ENCODE assay signal across 26 cellular contexts in genomic region chr2:15460112-15460620, GRCh38.
"Had no signal": no experiment of that assay in that cellular context is flagged by ENCODE, and none has a peak within 500 bp of the region (broad histone marks: within the 10 kb centered on the region; RNA-seq: fewer than 3 reads in every experiment).

No MANE protein-coding gene starts in this region.

- H3K27ac ChIP-seq: breast epithelium, Peyer's patch, SJSA1 had no signal

- H3K9me3 ChIP-seq: breast epithelium, Peyer's patch, SJSA1 had no signal

- H3K4me3 ChIP-seq: breast epithelium, Peyer's patch, SJSA1 had no signal

- DNase-seq: activated CD4-positive, alpha-beta T cell treated with anti-CD3 and anti-CD28 coated beads for 48 hours; activated CD4-positive, alpha-beta T cell treated with anti-CD3 and anti-CD28 coated beads, Interleukin-2, amount 50 U/mL, for 4 hours; activated CD4-positive, CD25-positive, alpha-beta regulatory T cell treated with anti-CD3 and anti-CD28 coated beads, Interleukin-2, amount 50 U/mL, for 72 hours; activated CD8-positive, alpha-beta memory T cell treated with anti-CD3 and anti-CD28 coated beads, Interleukin-2, amount 50 U/mL, for 48 hours; activated CD8-positive, alpha-beta T cell treated with anti-CD3 and anti-CD28 coated beads, Interleukin-2, amount 10 ng/mL, durations not matched to agents 7 days and 5 days; activated effector memory CD4-positive, alpha-beta T cell treated with Interleukin-2 at 50 U/mL for 16 hours; activated naive CD4-positive, alpha-beta T cell; activated T-cell treated with anti-CD3 and anti-CD28 coated beads, Interleukin-2, amount 50 U/mL, for 24 hours; aorta; caudate nucleus; Karpas-422; MM.1S; NCI-H1105; NCI-H1436 treated with DMSO at 0.1 percent for 48 hours; NCI-H187 treated with DMSO at 0.1 percent for 48 hours; NCI-H2081 treated with DMSO at 0.1 percent for 48 hours; NCI-H446; NCI-H526; NCI-H82; Peyer's patch; SHP77; T-helper 17 cell; T-helper 9 cell had no signal

- ATAC-seq: activated CD8-positive, alpha-beta T cell treated with anti-CD3 and anti-CD28 coated beads, Interleukin-2, amount 10 ng/mL, durations not matched to agents 7 days and 5 days; T-helper 17 cell; WTC11 had no signal

- H3K4me1 ChIP-seq: breast epithelium, Peyer's patch, SJSA1 had no signal

- H3K27me3 ChIP-seq: breast epithelium, Peyer's patch, SJSA1 had no signal
